27 cellular contexts compared by ENCODE assay signal in genomic region chr7:66219805-66220204, GRCh38.
"Had no signal": no experiment of that assay in that cellular context is flagged by ENCODE, and none has a peak within 500 bp of the region (broad histone marks: within the 10 kb centered on the region; RNA-seq: fewer than 3 reads in every experiment).

No MANE protein-coding gene starts in this region.

- DNase-seq: stimulated activated CD4-positive, alpha-beta T cell treated with anti-CD3 and anti-CD28 coated beads, Interleukin-2, amount 100 ng/mL, for 48 hours; stimulated activated CD4-positive, alpha-beta T cell treated with anti-CD3 and anti-CD28 coated beads, Interleukin-4, amount 100 ng/mL, for 1 hour; stimulated activated CD4-positive, alpha-beta T cell treated with anti-CD3 and anti-CD28 coated beads, Interleukin-4, amount 100 ng/mL, for 24 hours; stimulated activated CD4-positive, alpha-beta T cell treated with anti-CD3 and anti-CD28 coated beads, Interleukin-4, amount 100 ng/mL, for 4 hours; stimulated activated CD8-positive, alpha-beta memory T cell treated with anti-CD3 and anti-CD28 coated beads, Interleukin-4, amount 100 ng/mL, for 48 hours; stimulated activated naive B cell treated with anti-CD40 and anti-IgM and Interleukin-4, amounts not matched to agents 10 μg/mL and 1 μg/mL and 100 μg/mL, for 72 hours; stimulated activated naive CD4-positive, alpha-beta T cell; stimulated activated naive CD4-positive, alpha-beta T cell treated with Interleukin-2 at 50 U/mL for 16 hours; stimulated activated naive CD8-positive, alpha-beta T cell treated with anti-CD3 and anti-CD28 coated beads, Interleukin-15, amount 100 ng/mL, for 72 hours; stimulated activated naive CD8-positive, alpha-beta T cell treated with anti-CD3 and anti-CD28 coated beads, Interleukin-15, Interleukin-2, amounts not matched to agents 100 U/mL and 50 U/mL, for 24 hours; stomach; substantia nigra; testis; thyroid gland; tibial artery; transverse colon; trophoblast cell; upper lobe of left lung; upper lobe of right lung; uterus had no signal

- H3K36me3 ChIP-seq: stomach, suprapubic skin, thoracic aorta, thyroid gland, tibial artery, transverse colon, upper lobe of left lung, upper lobe of right lung, uterus, vagina had no signal

- ATAC-seq: stimulated activated effector memory CD8-positive, alpha-beta T cell treated with anti-CD3 and anti-CD28 coated beads, Interleukin-12 subunit alpha, Interleukin-12 subunit beta, amount 100 ng/mL, for 72 hours; stimulated activated memory B cell treated with anti-CD40 and anti-IgM and Interleukin-4, amounts not matched to agents 10 μg/mL and 1 μg/mL and 100 μg/mL, for 72 hours; stimulated activated naive B cell treated with anti-CD40 and anti-IgM and Interleukin-4, amounts not matched to agents 10 μg/mL and 1 μg/mL and 100 μg/mL, for 72 hours; stimulated activated naive CD8-positive, alpha-beta T cell treated with anti-CD3 and anti-CD28 coated beads, Interleukin-15, amount 100 ng/mL, for 72 hours; stimulated activated naive CD8-positive, alpha-beta T cell treated with anti-CD3 and anti-CD28 coated beads, Interleukin-15, Interleukin-2, amounts not matched to agents 100 U/mL and 50 U/mL, for 24 hours; upper lobe of right lung had no signal

- H3K9me3 ChIP-seq: stomach, suprapubic skin, testis, thoracic aorta, thyroid gland, tibial artery, tibial nerve, transverse colon, upper lobe of left lung, upper lobe of right lung, uterus, vagina had no signal

- H3K4me3 ChIP-seq: stomach, suprapubic skin, testis, thoracic aorta, thyroid gland, tibial artery, tibial nerve, transverse colon, upper lobe of left lung, upper lobe of right lung, uterus, vagina had no signal

- H3K27me3 ChIP-seq: stomach, suprapubic skin, testis, thyroid gland, tibial artery, tibial nerve, transverse colon, upper lobe of left lung, upper lobe of right lung, uterus, vagina had no signal

- FAIRE-seq: urothelium cell line had no signal

- H3K27ac ChIP-seq: stomach, suprapubic skin, testis, thoracic aorta, thyroid gland, tibial artery, tibial nerve, transverse colon, upper lobe of left lung, upper lobe of right lung, uterus, vagina had no signal

- H3K4me1 ChIP-seq: testis, thyroid gland, transverse colon, upper lobe of right lung had no signal
